Comparison of ENCODE assay signal across 21 cellular contexts in genomic region chr17:65418622-65419021, GRCh38.
DNase-seq lines count a peak whose midpoint lies in the region; ATAC-seq, FAIRE-seq and TF ChIP-seq lines count a peak whose summit lies in the region.
"Had no signal": no experiment of that assay in that cellular context is flagged by ENCODE, and none has a peak within 500 bp of the region (broad histone marks: within the 10 kb centered on the region; RNA-seq: fewer than 3 reads in every experiment).

No MANE protein-coding gene starts in this region.

- no TSS peak for BruUV-seq in A673 (replicated peaks; lab: Mats Ljungman, UMichigan)

- H3K9me3 ChIP-seq in A673 (ENCODE audit: low read depth, low read length, poor library complexity, severe bottlenecking): no peaks in the 10 kb centered on the region
- peaks cover 4% of the 10 kb centered on the region; the same call in 1 of the 2 replicates for H3K9me3 ChIP-seq in MG63
- H3K9me3 ChIP-seq in colonic mucosa: no peaks in the 10 kb centered on the region
- H3K9me3 ChIP-seq in mucosa of descending colon: no peaks in the 10 kb centered on the region
- H3K9me3 ChIP-seq: BE2C had no signal

- DNase-seq in A673 (ENCODE audit: low spot score) (no peak), MG63 (peak; percentile 13), colonic mucosa (peak; percentile 39), mucosa of descending colon (peak in 2 of 3 donors; percentile 39 to 45), NCI-H2227 (lab: John Stamatoyannopoulos, UW; ENCODE audit: unreplicated experiment) (no peak), GM19239 (ENCODE audit: insufficient read length, low spot score) (no peak), NCI-H345 (lab: John Stamatoyannopoulos, UW) (no peak)
- no peak for DNase-seq in activated CD4-positive, alpha-beta T cell treated with anti-CD3 and anti-CD28 coated beads for 1 hour
- DNase-seq: activated CD4-positive, CD25-positive, alpha-beta regulatory T cell; activated CD8-positive, alpha-beta memory T cell treated with anti-CD3 and anti-CD28 coated beads, Interleukin-2, amount 10 ng/mL, durations not matched to agents 7 days and 5 days; activated naive CD4-positive, alpha-beta T cell treated with Interleukin-2 at 50 U/mL for 16 hours; BE2C; effector CD8-positive, alpha-beta T cell; GOT3; IMR-90; NCI-H1105; NCI-H446; T-cell; trophoblast cell had no signal

- POLR2A ChIA-PET in A673 (lab: Charles Lee; ENCODE audit: low non-redundant PET): no interaction called here

- H3K36me3 ChIP-seq in A673 (ENCODE audit: insufficient read depth, low read length, poor library complexity, severe bottlenecking) (no peaks in the 10 kb centered on the region), MG63 (no peaks in the 10 kb centered on the region), colonic mucosa (no peaks in the 10 kb centered on the region), mucosa of descending colon (ENCODE audit: low read depth) (no peaks in the 10 kb centered on the region)
- H3K36me3 ChIP-seq: BE2C had no signal

- CTCF ChIA-PET in A673 (lab: Charles Lee): no interaction called here

- intact Hi-C loops in A673 (cut with micrococcal nuclease; ENCODE audit: unreplicated experiment): no loop called here
- intact Hi-C loops in colonic mucosa (cut with DNase I): no loop called here
- intact Hi-C loops in mucosa of descending colon (cut with DNase I, micrococcal nuclease): loop anchor here in 1 of 2 donors (10.0 kb wide), 1 partner anchor 54 kb away; no protein-coding TSS in a partner anchor

- ATAC-seq in mucosa of descending colon: peak; percentile 40
- ATAC-seq: activated CD8-positive, alpha-beta memory T cell treated with anti-CD3 and anti-CD28 coated beads, Interleukin-2, amount 10 ng/mL, durations not matched to agents 7 days and 5 days; stimulated activated effector memory CD8-positive, alpha-beta T cell treated with anti-CD3 and anti-CD28 coated beads, Interleukin-12 subunit alpha, Interleukin-12 subunit beta, amount 100 ng/mL, for 72 hours; T-cell had no signal

- H3K9ac ChIP-seq in colonic mucosa (ENCODE audit: low read depth in 2 of 2, low read length in 2 of 2): no peak overlapping the region

- H3K27ac ChIP-seq in A673 (ENCODE audit: low read depth, low read length, poor library complexity, severe bottlenecking) (no peak overlapping the region), colonic mucosa (no peak overlapping the region)

- H3K27me3 ChIP-seq in A673 (replicated peaks; ENCODE audit: insufficient read depth, low read depth, low read length, poor library complexity) (no peaks in the 10 kb centered on the region), MG63 (no peaks in the 10 kb centered on the region), colonic mucosa (no peaks in the 10 kb centered on the region)
- H3K27me3 ChIP-seq: BE2C had no signal

- peak; percentile 38; the same call in 1 of the 2 replicates for TF ChIP-seq CTCF in A673 (conservative IDR thresholded peaks at IDR 0.05; ENCODE audit: low read depth, low read length)
- TF ChIP-seq CTCF in colonic mucosa (IDR thresholded peaks at IDR 0.05): peak; percentile 13
- TF ChIP-seq CTCF in mucosa of descending colon (IDR thresholded peaks at IDR 0.05): no peak

- H3K4me3 ChIP-seq in A673 (ENCODE audit: low read depth, low read length, poor library complexity, severe bottlenecking) (no peak overlapping the region), MG63 (no peak overlapping the region), colonic mucosa (no peak overlapping the region), mucosa of descending colon (no peak overlapping the region)

- FAIRE-seq in GM19239 (lab: Jason Lieb, UNC): no peak
- FAIRE-seq: RCC 7860 had no signal

- H3K4me1 ChIP-seq in A673 (ENCODE audit: insufficient read depth, low read length, poor library complexity, severe bottlenecking) (no peaks in the 10 kb centered on the region), colonic mucosa (no peaks in the 10 kb centered on the region), mucosa of descending colon (ENCODE audit: low read depth) (peaks cover 6% of the 10 kb centered on the region)
- H3K4me1 ChIP-seq: BE2C had no signal

Comparison
In these comparisons a context has a peak if more than half of its experiments do, and no peak if none do; other contexts are left out.
1. DNase-seq: peak in MG63 (single experiment), colonic mucosa (single experiment) and mucosa of descending colon (2 of 3); none in A673 (single experiment), activated CD4-positive, alpha-beta T cell treated with anti-CD3 and anti-CD28 coated beads for 1 hour (single experiment), NCI-H2227 (single experiment), GM19239 (single experiment) and NCI-H345 (single experiment).